Comparison of ENCODE assay signal across 21 cellular contexts in the genomic region with DNA sequence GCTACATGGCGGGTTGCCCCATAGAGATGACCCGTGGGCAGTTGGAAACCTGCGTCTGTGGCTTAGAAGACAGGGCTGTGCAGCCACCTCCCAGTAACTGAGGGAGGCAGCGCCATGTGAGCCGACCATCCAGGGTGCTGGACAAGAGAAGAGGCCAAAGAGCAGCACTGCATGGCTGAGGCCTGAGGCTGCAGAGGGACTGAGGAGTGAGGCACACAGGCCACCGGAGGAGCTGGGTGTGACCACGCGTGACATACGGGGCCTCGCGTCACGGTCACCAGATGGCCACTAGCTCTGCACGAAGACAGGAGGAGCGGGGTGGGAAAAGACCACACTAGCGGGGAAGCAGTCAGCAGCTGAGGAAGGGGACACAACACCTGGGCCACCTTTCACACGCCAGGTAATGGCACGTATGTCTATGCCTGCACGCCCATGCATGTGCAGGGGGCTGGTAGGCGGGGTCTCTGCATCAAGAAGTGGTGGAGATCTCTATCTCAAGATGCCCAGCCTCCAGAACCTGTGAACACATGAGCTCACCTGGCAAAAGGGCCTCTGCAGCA.
DNase-seq lines count a peak whose midpoint lies in the region; ATAC-seq and TF ChIP-seq lines count a peak whose summit lies in the region.
"Had no signal": no experiment of that assay in that cellular context is flagged by ENCODE, and none has a peak within 500 bp of the region (broad histone marks: within the 10 kb centered on the region; RNA-seq: fewer than 3 reads in every experiment).

No MANE protein-coding gene starts in this region.

- peaks cover 7% of the 10 kb centered on the region for H3K4me1 Mint-ChIP-seq in activated T-helper 17 cell treated with anti-CD3 and anti-CD28 coated beads, Interleukin-2, amount 50 U/mL, for 72 hours

- ATAC-seq in activated T-helper 17 cell treated with anti-CD3 and anti-CD28 coated beads, Interleukin-2, amount 50 U/mL, for 72 hours (replicated peaks): no peak
- ATAC-seq in HG03520 (IDR thresholded peaks at IDR 0.05; ENCODE audit: unreplicated experiment): no peak
- ATAC-seq: HCT116 had no signal

- H3K36me3 Mint-ChIP-seq in activated T-helper 17 cell treated with anti-CD3 and anti-CD28 coated beads, Interleukin-2, amount 50 U/mL, for 72 hours (ENCODE audit: low read depth): peaks cover 89% of the 10 kb centered on the region

- H3K36me3 ChIP-seq in spleen: peaks cover 0 to 100% (median 59%) of the 10 kb centered on the region in 6 donors
- H3K36me3 ChIP-seq in vagina: peaks cover 0 to 16% of the 10 kb centered on the region in 2 donors

- TF ChIP-seq CTCF in spleen (IDR thresholded peaks at IDR 0.05 in 8 of 11, conservative IDR thresholded peaks at IDR 0.05 in 3 of 11) (no peak), vagina (IDR thresholded peaks at IDR 0.05) (no peak)

- intact Hi-C loops in spleen (cut with DNase I; ENCODE audit: low total_unique reads) (no loop called here), vagina (cut with DNase I) (no loop called here)

- TF ChIP-seq POLR2A in spleen (IDR thresholded peaks at IDR 0.05): no peak
- TF ChIP-seq POLR2A in vagina (IDR thresholded peaks at IDR 0.05): no peak

- H3K27me3 ChIP-seq in layer of hippocampus (ENCODE audit: control insufficient read depth, insufficient read depth, low read length) (no peaks in the 10 kb centered on the region), spleen (replicated peaks in 1 of 7) (no peaks in the 10 kb centered on the region), vagina (no peaks in the 10 kb centered on the region)
- H3K27me3 ChIP-seq: Peyer's patch had no signal

- H3K4me3 Mint-ChIP-seq in activated T-helper 17 cell treated with anti-CD3 and anti-CD28 coated beads, Interleukin-2, amount 50 U/mL, for 72 hours: no peak overlapping the region

- 95 to 98% (median 96%) methylated on average over 19 of the region's 19 CpGs for WGBS in spleen, 5 donors

- peaks cover 0 to 6% (median 0%) of the 10 kb centered on the region in 6 donors for H3K4me1 ChIP-seq in spleen
- peaks cover 28% of the 10 kb centered on the region for H3K4me1 ChIP-seq in vagina
- H3K4me1 ChIP-seq: Peyer's patch had no signal

- peak; percentile 1 for DNase-seq in activated T-cell treated with anti-CD3 and anti-CD28 coated beads, Interleukin-2, amount 50 U/mL, for 1 hour
- DNase-seq in activated T-cell treated with anti-CD3 and anti-CD28 coated beads for 4 hours (no peak), spleen (peak; percentile 58), vagina (ENCODE audit: extremely low spot score in 2 of 2) (no peak)
- DNase-seq in central memory CD4-positive, alpha-beta T cell: no peak
- DNase-seq: AML-193; MM.1S; NCI-H1092; NCI-H1436 treated with DMSO at 0.1 percent for 48 hours; NCI-H2029; NCI-H2171; NCI-H446; NCI-H748 treated with DMSO at 0.1 percent for 48 hours; NK-92 treated with Interleukin-12 subunit alpha and Interleukin-12 subunit beta, amount 100 ng/mL, for 24 hours; Peyer's patch; Right ventricle myocardium superior had no signal

- peak overlapping the region; percentile 25 for H3K27ac ChIP-seq in layer of hippocampus (ENCODE audit: low read depth, low read length)
- no peak overlapping the region for H3K27ac ChIP-seq in spleen
- H3K27ac ChIP-seq in vagina: no peak overlapping the region
- H3K27ac ChIP-seq: 22Rv1, Peyer's patch had no signal

- no peaks in the 10 kb centered on the region for H3K9me3 Mint-ChIP-seq in activated T-helper 17 cell treated with anti-CD3 and anti-CD28 coated beads, Interleukin-2, amount 50 U/mL, for 72 hours

- no peaks in the 10 kb centered on the region for H3K27me3 Mint-ChIP-seq in activated T-helper 17 cell treated with anti-CD3 and anti-CD28 coated beads, Interleukin-2, amount 50 U/mL, for 72 hours

- H3K27ac Mint-ChIP-seq in activated T-helper 17 cell treated with anti-CD3 and anti-CD28 coated beads, Interleukin-2, amount 50 U/mL, for 72 hours: peak overlapping the region; percentile 42

- H3K9me3 ChIP-seq in spleen (peaks cover 0 to 1% (median 0%) of the 10 kb centered on the region in 8 donors), vagina (no peaks in the 10 kb centered on the region)
- H3K9me3 ChIP-seq: Peyer's patch had no signal

- H3K4me3 ChIP-seq in spleen: no peak overlapping the region
- no peak overlapping the region for H3K4me3 ChIP-seq in vagina
- H3K4me3 ChIP-seq: Peyer's patch had no signal

Comparison
In these comparisons a context has a peak if more than half of its experiments do, and no peak if none do; other contexts are left out.
1. DNase-seq: peak in activated T-cell treated with anti-CD3 and anti-CD28 coated beads, Interleukin-2, amount 50 U/mL, for 1 hour (single experiment) and spleen (single experiment); none in activated T-cell treated with anti-CD3 and anti-CD28 coated beads for 4 hours (single experiment), vagina (0 of 2) and central memory CD4-positive, alpha-beta T cell (single experiment).